ENCODE assay signal across 17 cellular contexts in the genomic region with DNA sequence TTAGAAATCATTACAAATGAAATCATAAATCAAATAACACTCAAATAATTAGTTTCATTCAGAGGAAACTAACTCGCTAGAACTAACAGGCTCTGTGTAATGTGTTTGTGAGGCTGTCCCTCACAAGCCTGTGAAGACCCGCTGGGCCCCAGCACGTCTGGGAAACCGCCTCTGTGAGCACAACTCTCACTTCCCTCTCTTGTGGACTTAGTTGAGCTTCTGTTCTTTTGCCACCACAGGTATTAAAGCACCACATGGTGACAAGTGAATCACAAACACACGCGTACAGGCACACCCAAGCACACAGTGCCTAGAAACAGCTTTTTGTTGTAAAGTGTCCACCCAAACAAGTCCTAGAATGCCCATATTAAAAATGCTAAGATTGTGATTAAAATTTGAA.
DNase-seq lines count a peak whose midpoint lies in the region; ATAC-seq and TF ChIP-seq lines count a peak whose summit lies in the region.
"Had no signal": no experiment of that assay in that cellular context is flagged by ENCODE, and none has a peak within 500 bp of the region (broad histone marks: within the 10 kb centered on the region; RNA-seq: fewer than 3 reads in every experiment).

No MANE protein-coding gene starts in this region.

- no peak overlapping the region for H3K4me3 ChIP-seq in WERI-Rb-1 (ENCODE audit: low read depth, low read length)
- H3K4me3 ChIP-seq: spleen, testis had no signal

- no peaks in the 10 kb centered on the region for H3K36me3 ChIP-seq in WERI-Rb-1
- H3K36me3 ChIP-seq: BE2C, spleen had no signal

- no peak overlapping the region for H3K27ac ChIP-seq in WERI-Rb-1
- H3K27ac ChIP-seq: spleen, testis had no signal

- H3K27me3 ChIP-seq in WERI-Rb-1 (ENCODE audit: insufficient read depth, low read depth, severe bottlenecking), result no peaks in the 10 kb centered on the region
- H3K27me3 ChIP-seq: testis had no signal

- TF ChIP-seq CTCF in WERI-Rb-1 (IDR thresholded peaks at IDR 0.05; ENCODE audit: low read depth, low read length), result no peak

- DNase-seq in RPMI8226, result peak; percentile 63
- DNase-seq in NCI-H1436 (lab: John Stamatoyannopoulos, UW), result no peak
- DNase-seq in WERI-Rb-1, result no peak
- DNase-seq in DMS114 treated with DMSO at 0.1 percent for 48 hours (lab: John Stamatoyannopoulos, UW; ENCODE audit: unreplicated experiment), result no peak
- no peak for DNase-seq in LoVo (ENCODE audit: low spot score)
- DNase-seq: activated CD4-positive, CD25-positive, alpha-beta regulatory T cell treated with anti-CD3 and anti-CD28 coated beads, Interleukin-2, amount 50 U/mL, for 72 hours; activated T-cell treated with anti-CD3 and anti-CD28 coated beads, Interleukin-2, amount 50 U/mL, for 72 hours; BE2C; mesendoderm; NCI-H1105; NCI-H774; occipital lobe; spleen; testis had no signal

- peaks cover 9% of the 10 kb centered on the region for H3K9me3 ChIP-seq in WERI-Rb-1 (ENCODE audit: severe bottlenecking)
- H3K9me3 ChIP-seq: BE2C, spleen, testis had no signal

- ATAC-seq in GM18519 (IDR thresholded peaks at IDR 0.05; ENCODE audit: low FRiP score, unreplicated experiment) (peak; percentile 64), GM21526 (IDR thresholded peaks at IDR 0.05; ENCODE audit: low FRiP score, unreplicated experiment) (peak; percentile 81), HG03103 (IDR thresholded peaks at IDR 0.05; ENCODE audit: low read depth, unreplicated experiment) (peak; percentile 96)
- ATAC-seq: activated T-cell treated with anti-CD3 and anti-CD28 coated beads, Interleukin-2, amount 50 U/mL, for 72 hours had no signal
